ENCODE assay signal across 15 cellular contexts in the genomic region with DNA sequence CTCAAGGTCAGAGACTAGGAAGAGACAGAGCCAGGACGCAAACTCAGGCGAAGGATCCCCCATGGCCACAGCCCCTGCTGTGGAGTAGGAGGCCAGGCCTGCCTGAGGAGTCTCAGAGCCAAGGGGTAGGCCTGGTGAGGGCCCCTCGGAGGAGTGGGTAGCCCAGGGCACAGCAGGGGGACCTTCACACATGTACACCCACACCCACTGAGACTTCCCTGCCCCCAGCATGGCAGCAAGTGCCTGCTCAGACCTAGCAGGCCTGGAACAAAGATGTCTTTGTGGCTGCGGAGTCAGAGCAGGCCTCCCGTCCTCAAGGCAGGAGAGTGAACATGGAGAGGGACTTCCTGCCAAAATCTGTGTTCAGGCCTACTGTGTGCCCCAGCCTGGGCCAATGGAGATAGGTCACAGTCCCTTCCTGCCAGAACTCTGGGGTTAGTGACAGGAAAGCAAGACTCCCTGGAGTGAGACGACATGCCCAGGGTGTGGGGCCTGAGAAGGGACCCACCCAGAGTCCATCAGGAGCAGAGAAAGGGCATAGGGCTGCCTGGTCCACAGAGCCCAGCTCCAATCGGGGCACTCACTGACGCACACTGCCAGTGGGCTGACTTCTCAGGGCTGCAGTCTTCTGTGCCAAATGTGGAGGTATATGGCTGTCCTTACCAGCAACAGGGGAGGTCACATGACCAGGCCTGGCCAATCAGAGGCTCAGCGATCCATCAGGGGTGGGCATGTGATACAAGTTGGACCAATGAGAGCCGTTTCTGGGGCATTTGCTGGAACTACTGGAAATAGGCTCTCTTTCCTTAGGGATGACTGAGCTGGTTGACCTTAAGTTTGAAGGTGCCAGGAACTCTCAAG. TPM values are rescaled to one million over a fixed set of nuclear protein-coding genes. Genes with fewer than 3 reads are reported as not detected.
DNase-seq lines count a peak whose midpoint lies in the region; ATAC-seq, FAIRE-seq and TF ChIP-seq lines count a peak whose summit lies in the region.
"Had no signal": no experiment of that assay in that cellular context is flagged by ENCODE, and none has a peak within 500 bp of the region (broad histone marks: within the 10 kb centered on the region; RNA-seq: fewer than 3 reads in every experiment).

No MANE protein-coding gene starts in this region.

- H3K4me3 ChIP-seq in kidney (ENCODE audit: low read length in 2 of 2) = no peak overlapping the region
- H3K4me3 ChIP-seq: adrenal gland, uterus had no signal

- ATAC-seq in WTC11 (no peak), GM21529 (IDR thresholded peaks at IDR 0.05; ENCODE audit: unreplicated experiment) (no peak), T-cell (replicated peaks in 1 of 4) (no peak)
- ATAC-seq: effector memory CD8-positive, alpha-beta T cell had no signal

- CTCF ChIA-PET in HEK293T (lab: Yijun Ruan, JAX) (interaction anchor here (2.0 kb wide), 1 partner anchor 11 kb away, joined by 13 read pairs; no protein-coding TSS in a partner anchor), WTC11 (lab: Charles Lee) (interaction anchor here (0.8 to 8.0 kb wide), 3 partner anchors 9 to 70 kb away, joined by 3 to 105 read pairs (median 37); no protein-coding TSS in a partner anchor), T-cell (lab: Charles Lee) (no interaction called here)

- no peak for FAIRE-seq in kidney (lab: Jason Lieb, UNC)

- H3K27me3 Mint-ChIP-seq in WTC11 (ENCODE audit: low read depth) = no peaks in the 10 kb centered on the region; the same call in 1 of the 2 replicates
- H3K27me3 Mint-ChIP-seq in T-cell = peaks cover 0 to 13% of the 10 kb centered on the region in 2 donors
- H3K27me3 Mint-ChIP-seq: CD4-positive, alpha-beta T cell had no signal

- H3K4me3 Mint-ChIP-seq in WTC11 (no peak overlapping the region), T-cell (no peak overlapping the region)
- H3K4me3 Mint-ChIP-seq: CD4-positive, alpha-beta T cell; effector memory CD8-positive, alpha-beta T cell had no signal

- no peak overlapping the region for H3K27ac Mint-ChIP-seq in WTC11
- H3K27ac Mint-ChIP-seq in T-cell = no peak overlapping the region
- H3K27ac Mint-ChIP-seq: CD4-positive, alpha-beta T cell; effector memory CD8-positive, alpha-beta T cell had no signal

- POLR2A ChIA-PET in HEK293T (lab: Yijun Ruan, JAX) = no interaction called here
- POLR2A ChIA-PET in WTC11 (lab: Charles Lee) = no interaction called here
- POLR2A ChIA-PET in T-cell (lab: Charles Lee) = no interaction called here

- no peak overlapping the region for H3K9ac ChIP-seq in kidney (ENCODE audit: low read length in 2 of 2)

- H3K36me3 Mint-ChIP-seq in WTC11 = no peaks in the 10 kb centered on the region
- H3K36me3 Mint-ChIP-seq in T-cell = no peaks in the 10 kb centered on the region

- intact Hi-C loops in kidney (cut with DNase I) = no loop called here

- TF ChIP-seq CTCF in WTC11 (IDR thresholded peaks at IDR 0.05) (no peak), kidney (IDR thresholded peaks at IDR 0.05; ENCODE audit: borderline replicate concordance, extremely low read depth, insufficient read depth) (no peak)

- peaks cover 39% of the 10 kb centered on the region for H3K4me1 Mint-ChIP-seq in WTC11
- no peaks in the 10 kb centered on the region for H3K4me1 Mint-ChIP-seq in T-cell

- H3K27ac ChIP-seq in kidney (ENCODE audit: low read depth in 2 of 2, low read length in 2 of 2) = no peak overlapping the region
- H3K27ac ChIP-seq: adrenal gland, uterus had no signal

- no peaks in the 10 kb centered on the region for H3K4me1 ChIP-seq in kidney (ENCODE audit: control insufficient read depth in 1 of 2, insufficient read depth in 1 of 2, low read depth in 1 of 2, low read length in 2 of 2)
- H3K4me1 ChIP-seq: adrenal gland, uterus had no signal

- H3K9me3 Mint-ChIP-seq in WTC11 = no peaks in the 10 kb centered on the region
- no peaks in the 10 kb centered on the region for H3K9me3 Mint-ChIP-seq in T-cell
- H3K9me3 Mint-ChIP-seq: CD4-positive, alpha-beta T cell; effector memory CD8-positive, alpha-beta T cell had no signal

- DNase-seq in CMK (ENCODE audit: low read depth) (peak; percentile 17), HEK293T (ENCODE audit: extremely low spot score) (peak; percentile 70), WTC11 (ENCODE audit: low spot score) (no peak), kidney (peak; percentile 52), NCI-H1694 treated with DMSO at 0.1 percent for 48 hours (lab: John Stamatoyannopoulos, UW) (no peak), T-cell (no peak), medulla oblongata (ENCODE audit: extremely low spot score) (no peak)
- DNase-seq: CD4-positive, alpha-beta T cell; effector memory CD8-positive, alpha-beta T cell; MM.1S; NCI-H774; uterus had no signal

- H3K36me3 ChIP-seq in kidney (ENCODE audit: control insufficient read depth in 1 of 2, insufficient read depth in 2 of 2, low read length in 2 of 2) = no peaks in the 10 kb centered on the region
- H3K36me3 ChIP-seq: adrenal gland, uterus had no signal

- no peaks in the 10 kb centered on the region for H3K9me3 ChIP-seq in kidney (ENCODE audit: control insufficient read depth in 1 of 2, low read length in 2 of 2)
- H3K9me3 ChIP-seq: adrenal gland, uterus had no signal

TF ChIP-seq in HEK293T, 16 proteins besides CTCF, POLR2A, EP300 and RAD21:
- TF ChIP-seq NFRKB (IDR thresholded peaks at IDR 0.05) (no peak), HDGF (IDR thresholded peaks at IDR 0.05; ENCODE audit: borderline replicate concordance) (0 out of 2 replicates have a peak, but pooled peaks have one; percentile 88)

TF ChIP-seq in WTC11, 78 proteins besides CTCF, POLR2A, EP300 and RAD21:
- TF ChIP-seq, protein P1, sequence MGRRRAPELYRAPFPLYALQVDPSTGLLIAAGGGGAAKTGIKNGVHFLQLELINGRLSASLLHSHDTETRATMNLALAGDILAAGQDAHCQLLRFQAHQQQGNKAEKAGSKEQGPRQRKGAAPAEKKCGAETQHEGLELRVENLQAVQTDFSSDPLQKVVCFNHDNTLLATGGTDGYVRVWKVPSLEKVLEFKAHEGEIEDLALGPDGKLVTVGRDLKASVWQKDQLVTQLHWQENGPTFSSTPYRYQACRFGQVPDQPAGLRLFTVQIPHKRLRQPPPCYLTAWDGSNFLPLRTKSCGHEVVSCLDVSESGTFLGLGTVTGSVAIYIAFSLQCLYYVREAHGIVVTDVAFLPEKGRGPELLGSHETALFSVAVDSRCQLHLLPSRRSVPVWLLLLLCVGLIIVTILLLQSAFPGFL (CRISPR knock-in tag; IDR thresholded peaks at IDR 0.05; ENCODE audit: borderline replicate concordance) = no peak
- TF ChIP-seq NFYB (CRISPR knock-in tag; conservative IDR thresholded peaks at IDR 0.05; ENCODE audit: low read depth) = peak; percentile 68
- no peak for TF ChIP-seq CREB1 (CRISPR knock-in tag; IDR thresholded peaks at IDR 0.05)
- no peak for TF ChIP-seq NR1H2 (CRISPR knock-in tag; IDR thresholded peaks at IDR 0.05)
- TF ChIP-seq, protein P2, sequence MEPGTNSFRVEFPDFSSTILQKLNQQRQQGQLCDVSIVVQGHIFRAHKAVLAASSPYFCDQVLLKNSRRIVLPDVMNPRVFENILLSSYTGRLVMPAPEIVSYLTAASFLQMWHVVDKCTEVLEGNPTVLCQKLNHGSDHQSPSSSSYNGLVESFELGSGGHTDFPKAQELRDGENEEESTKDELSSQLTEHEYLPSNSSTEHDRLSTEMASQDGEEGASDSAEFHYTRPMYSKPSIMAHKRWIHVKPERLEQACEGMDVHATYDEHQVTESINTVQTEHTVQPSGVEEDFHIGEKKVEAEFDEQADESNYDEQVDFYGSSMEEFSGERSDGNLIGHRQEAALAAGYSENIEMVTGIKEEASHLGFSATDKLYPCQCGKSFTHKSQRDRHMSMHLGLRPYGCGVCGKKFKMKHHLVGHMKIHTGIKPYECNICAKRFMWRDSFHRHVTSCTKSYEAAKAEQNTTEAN (CRISPR knock-in tag; IDR thresholded peaks at IDR 0.05) = no peak
- TF ChIP-seq, protein P3, sequence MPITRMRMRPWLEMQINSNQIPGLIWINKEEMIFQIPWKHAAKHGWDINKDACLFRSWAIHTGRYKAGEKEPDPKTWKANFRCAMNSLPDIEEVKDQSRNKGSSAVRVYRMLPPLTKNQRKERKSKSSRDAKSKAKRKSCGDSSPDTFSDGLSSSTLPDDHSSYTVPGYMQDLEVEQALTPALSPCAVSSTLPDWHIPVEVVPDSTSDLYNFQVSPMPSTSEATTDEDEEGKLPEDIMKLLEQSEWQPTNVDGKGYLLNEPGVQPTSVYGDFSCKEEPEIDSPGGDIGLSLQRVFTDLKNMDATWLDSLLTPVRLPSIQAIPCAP (CRISPR knock-in tag; IDR thresholded peaks at IDR 0.05) = no peak
- TF ChIP-seq NFATC4 (CRISPR knock-in tag; IDR thresholded peaks at IDR 0.05) = no peak
- TF ChIP-seq FOXJ3 (CRISPR knock-in tag; IDR thresholded peaks at IDR 0.05; ENCODE audit: borderline replicate concordance) = no peak
- TF ChIP-seq, protein P4, sequence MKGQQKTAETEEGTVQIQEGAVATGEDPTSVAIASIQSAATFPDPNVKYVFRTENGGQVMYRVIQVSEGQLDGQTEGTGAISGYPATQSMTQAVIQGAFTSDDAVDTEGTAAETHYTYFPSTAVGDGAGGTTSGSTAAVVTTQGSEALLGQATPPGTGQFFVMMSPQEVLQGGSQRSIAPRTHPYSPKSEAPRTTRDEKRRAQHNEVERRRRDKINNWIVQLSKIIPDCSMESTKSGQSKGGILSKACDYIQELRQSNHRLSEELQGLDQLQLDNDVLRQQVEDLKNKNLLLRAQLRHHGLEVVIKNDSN (CRISPR knock-in tag; IDR thresholded peaks at IDR 0.05) = peak; percentile 84
- TF ChIP-seq, protein P5, sequence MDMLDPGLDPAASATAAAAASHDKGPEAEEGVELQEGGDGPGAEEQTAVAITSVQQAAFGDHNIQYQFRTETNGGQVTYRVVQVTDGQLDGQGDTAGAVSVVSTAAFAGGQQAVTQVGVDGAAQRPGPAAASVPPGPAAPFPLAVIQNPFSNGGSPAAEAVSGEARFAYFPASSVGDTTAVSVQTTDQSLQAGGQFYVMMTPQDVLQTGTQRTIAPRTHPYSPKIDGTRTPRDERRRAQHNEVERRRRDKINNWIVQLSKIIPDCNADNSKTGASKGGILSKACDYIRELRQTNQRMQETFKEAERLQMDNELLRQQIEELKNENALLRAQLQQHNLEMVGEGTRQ (CRISPR knock-in tag; IDR thresholded peaks at IDR 0.05) = peak; percentile 90
- no peak for TF ChIP-seq FOXK1 (CRISPR knock-in tag; IDR thresholded peaks at IDR 0.05)
- no peak for TF ChIP-seq CBFB (CRISPR knock-in tag; IDR thresholded peaks at IDR 0.05; ENCODE audit: low read depth)
- no peak for TF ChIP-seq ESRRA (CRISPR knock-in tag; IDR thresholded peaks at IDR 0.05; ENCODE audit: borderline replicate concordance)

RNA-seq across cellular contexts. Expression of a gene that starts 2.3 kb away (rescaled TPM):
- total RNA-seq in WTC11 (2021) = 11.4 to 12.0 TPM (median 11.7 TPM) in 3 replicates
- total RNA-seq in kidney = 3.0 TPM
- 3.2 TPM for polyA plus RNA-seq in kidney (ENCODE audit: insufficient read depth, low read depth, low replicate concordance)
- total RNA-seq in T-cell = under 1 TPM in 1 of 5 donors, not detected in 4; 0.20 TPM
- total RNA-seq: activated CD8-positive, alpha-beta memory T cell treated with anti-CD3 and anti-CD28 coated beads for 36 hours; CD4-positive, alpha-beta T cell had no signal

Comparison
In these comparisons a context has a peak if more than half of its experiments do, and no peak if none do; other contexts are left out.
1. DNase-seq: peak in CMK (single experiment), HEK293T (single experiment) and kidney (single experiment); none in WTC11 (single experiment), NCI-H1694 treated with DMSO at 0.1 percent for 48 hours (single experiment), T-cell (0 of 34) and medulla oblongata (single experiment).
2. CTCF ChIA-PET loops: an anchor here in HEK293T (2.0 kb wide) and WTC11 (0.8 to 8.0 kb wide); none called in T-cell.